In genomic region chr22:50696251-50696798, GRCh38 we compare ENCODE assay signal across 15 cellular contexts. TPM values are rescaled to one million over a fixed set of nuclear protein-coding genes. Genes with fewer than 3 reads are reported as not detected.
A peak's percentile ranks its signal among the peaks of the same experiment; 100 is the strongest.
DNase-seq lines count a peak whose midpoint lies in the region; ATAC-seq and TF ChIP-seq lines count a peak whose summit lies in the region.
"Had no signal": no experiment of that assay in that cellular context is flagged by ENCODE, and none has a peak within 500 bp of the region (broad histone marks: within the 10 kb centered on the region; RNA-seq: fewer than 3 reads in every experiment).

No MANE protein-coding gene starts in this region.

- H3K27me3 Mint-ChIP-seq in endothelial cell (ENCODE audit: unreplicated experiment) (peaks cover 52% of the 10 kb centered on the region), mesothelial cell of epicardium (ENCODE audit: low read depth) (peaks cover 21% of the 10 kb centered on the region), HFFc6 (ENCODE audit: insufficient read depth) (peaks cover 17% of the 10 kb centered on the region)

- TF ChIP-seq EP300 in stomach (IDR thresholded peaks at IDR 0.05): no peak

- no peak for ATAC-seq in GM21360 (IDR thresholded peaks at IDR 0.05; ENCODE audit: unreplicated experiment)
- ATAC-seq: activated CD4-positive, alpha-beta T cell treated with anti-CD3 and anti-CD28 coated beads for 36 hours; activated T-cell treated with anti-CD3 and anti-CD28 coated beads, Interleukin-2, amount 50 U/mL, for 72 hours; T-cell had no signal

- no peak for TF ChIP-seq POLR2A in stomach (IDR thresholded peaks at IDR 0.05)

- H3K36me3 Mint-ChIP-seq in endothelial cell (ENCODE audit: low read depth, unreplicated experiment) (peaks cover 77% of the 10 kb centered on the region), mesothelial cell of epicardium (peaks cover 6% of the 10 kb centered on the region), HFFc6 (ENCODE audit: low read depth) (no peaks in the 10 kb centered on the region)
- H3K36me3 Mint-ChIP-seq: T-cell had no signal

- intact Hi-C loops in stomach (cut with DNase I; ENCODE audit: low total_unique reads): no loop called here

- no peaks in the 10 kb centered on the region for H3K36me3 ChIP-seq in stomach

- peak overlapping the region; percentile 71 for H3K4me3 Mint-ChIP-seq in endothelial cell (ENCODE audit: unreplicated experiment)
- H3K4me3 Mint-ChIP-seq in mesothelial cell of epicardium: peak overlapping the region; percentile 69
- no peak overlapping the region; the same call in 1 of the 2 replicates for H3K4me3 Mint-ChIP-seq in HFFc6
- H3K4me3 Mint-ChIP-seq: activated CD4-positive, alpha-beta T cell treated with anti-CD3 and anti-CD28 coated beads for 36 hours; activated T-cell treated with anti-CD3 and anti-CD28 coated beads, Interleukin-2, amount 50 U/mL, for 72 hours; CD4-positive, alpha-beta T cell; T-cell had no signal

- H3K9me3 ChIP-seq in stomach: peaks cover 0 to 9% (median 0%) of the 10 kb centered on the region in 4 donors
- H3K9me3 ChIP-seq: body of pancreas, testis had no signal

- H3K27ac ChIP-seq in VCaP (no peak overlapping the region), stomach (no peak overlapping the region)
- H3K27ac ChIP-seq: body of pancreas, testis had no signal

- no peak for DNase-seq in endothelial cell (ENCODE audit: low spot score)
- DNase-seq in mesothelial cell of epicardium (ENCODE audit: low spot score in 2 of 2, unreplicated experiment in 2 of 2): peak in 1 of 2 experiments; percentile 5
- DNase-seq in stomach: no peak
- no peak for DNase-seq in HFFc6
- DNase-seq in HCEC 1CT: no peak
- DNase-seq: activated CD4-positive, alpha-beta T cell treated with anti-CD3 and anti-CD28 coated beads for 36 hours; activated T-cell treated with anti-CD3 and anti-CD28 coated beads, Interleukin-2, amount 50 U/mL, for 72 hours; CD4-positive, alpha-beta T cell; NCI-H1092; T-cell; testis had no signal

- H3K9me3 Mint-ChIP-seq in endothelial cell (ENCODE audit: unreplicated experiment) (no peaks in the 10 kb centered on the region), mesothelial cell of epicardium (peaks cover 8% of the 10 kb centered on the region), HFFc6 (peaks cover 4% of the 10 kb centered on the region; the same call in 1 of the 2 replicates)
- H3K9me3 Mint-ChIP-seq: activated T-cell treated with anti-CD3 and anti-CD28 coated beads, Interleukin-2, amount 50 U/mL, for 72 hours had no signal

- H3K27me3 ChIP-seq in stomach: peaks cover 0 to 29% (median 0%) of the 10 kb centered on the region in 3 donors
- H3K27me3 ChIP-seq: body of pancreas, testis had no signal

- peaks cover 13 to 32% (median 25%) of the 10 kb centered on the region in 4 donors for H3K4me1 ChIP-seq in stomach
- H3K4me1 ChIP-seq: testis had no signal

- no peak overlapping the region for H3K27ac Mint-ChIP-seq in endothelial cell (ENCODE audit: unreplicated experiment)
- no peak overlapping the region for H3K27ac Mint-ChIP-seq in mesothelial cell of epicardium
- H3K27ac Mint-ChIP-seq in HFFc6: no peak overlapping the region
- H3K27ac Mint-ChIP-seq: activated CD4-positive, alpha-beta T cell treated with anti-CD3 and anti-CD28 coated beads for 36 hours; activated T-cell treated with anti-CD3 and anti-CD28 coated beads, Interleukin-2, amount 50 U/mL, for 72 hours; CD4-positive, alpha-beta T cell; T-cell had no signal

- WGBS in stomach, 5 donors: 44 to 51% (median 48%) methylated on average over 21 of the region's 21 CpGs

- TF ChIP-seq CTCF in VCaP (conservative IDR thresholded peaks at IDR 0.05) (0 out of 2 replicates have a peak, but pooled peaks have one; percentile 20), endothelial cell (IDR thresholded peaks at IDR 0.05; ENCODE audit: unreplicated experiment) (no peak), mesothelial cell of epicardium (IDR thresholded peaks at IDR 0.05; ENCODE audit: unreplicated experiment) (peak; percentile 48), stomach (IDR thresholded peaks at IDR 0.05) (no peak), HFFc6 (IDR thresholded peaks at IDR 0.05) (no peak)

- peaks cover 61% of the 10 kb centered on the region for H3K4me1 Mint-ChIP-seq in endothelial cell (ENCODE audit: unreplicated experiment)
- peaks cover 9% of the 10 kb centered on the region for H3K4me1 Mint-ChIP-seq in mesothelial cell of epicardium
- no peaks in the 10 kb centered on the region for H3K4me1 Mint-ChIP-seq in HFFc6 (ENCODE audit: low read depth)

- peak overlapping the region in 3 of 4 donors; percentile 49 to 58 (median 53) for H3K4me3 ChIP-seq in stomach
- H3K4me3 ChIP-seq: body of pancreas had no signal

RNA-seq across cellular contexts. Expression of gene SHANK3, which starts 23.7 kb away (rescaled TPM):
- 223 TPM for total RNA-seq in endothelial cell (ENCODE audit: unreplicated experiment)
- 14.2 to 14.8 TPM (median 14.3 TPM) in 3 replicates for total RNA-seq in mesothelial cell of epicardium
- 10 to 100 TPM in 2 of 5 donors, 1 to 10 TPM in 3; 2.5 to 31.2 (median 7.6) TPM for total RNA-seq in stomach
- 1 to 10 TPM; 3.2 to 5.4 (median 3.4) TPM for polyA plus RNA-seq in stomach
- under 1 TPM; 0.65 to 0.97 (median 0.68) TPM for total RNA-seq in HFFc6 (2021; fragmentation: NEBNext Ultra II Directional; extraction: Animal tissue kit (Norgen Biotek cat#: 25700))
- total RNA-seq: CD4-positive, alpha-beta T cell had no signal

RNA-seq across cellular contexts. Expression of gene ACR, which starts 41.7 kb away (rescaled TPM):
- total RNA-seq in endothelial cell (ENCODE audit: unreplicated experiment) (2.8 TPM), mesothelial cell of epicardium (1.0 to 2.2 TPM (median 1.2 TPM) in 3 replicates), stomach (under 1 TPM in 1 of 5 donors, not detected in 4; 0.37 TPM)
- polyA plus RNA-seq in stomach: under 1 TPM in 2 of 3 donors, not detected in 1; 0.19 to 0.23 TPM
- total RNA-seq in HFFc6 (2021; fragmentation: NEBNext Ultra II Directional; extraction: Animal tissue kit (Norgen Biotek cat#: 25700)): not detected
- total RNA-seq: activated CD4-positive, alpha-beta T cell treated with anti-CD3 and anti-CD28 coated beads for 36 hours; activated T-cell treated with anti-CD3 and anti-CD28 coated beads, Interleukin-2, amount 50 U/mL, for 72 hours; body of pancreas; CD4-positive, alpha-beta T cell; HT1080; T-cell had no signal

Comparison
In these comparisons a context has a peak if more than half of its experiments do, and no peak if none do; other contexts are left out.
1. CTCF ChIP-seq: peak in VCaP (single experiment) and mesothelial cell of epicardium (single experiment); none in endothelial cell (single experiment), stomach (0 of 7) and HFFc6 (single experiment).